In the genomic region with DNA sequence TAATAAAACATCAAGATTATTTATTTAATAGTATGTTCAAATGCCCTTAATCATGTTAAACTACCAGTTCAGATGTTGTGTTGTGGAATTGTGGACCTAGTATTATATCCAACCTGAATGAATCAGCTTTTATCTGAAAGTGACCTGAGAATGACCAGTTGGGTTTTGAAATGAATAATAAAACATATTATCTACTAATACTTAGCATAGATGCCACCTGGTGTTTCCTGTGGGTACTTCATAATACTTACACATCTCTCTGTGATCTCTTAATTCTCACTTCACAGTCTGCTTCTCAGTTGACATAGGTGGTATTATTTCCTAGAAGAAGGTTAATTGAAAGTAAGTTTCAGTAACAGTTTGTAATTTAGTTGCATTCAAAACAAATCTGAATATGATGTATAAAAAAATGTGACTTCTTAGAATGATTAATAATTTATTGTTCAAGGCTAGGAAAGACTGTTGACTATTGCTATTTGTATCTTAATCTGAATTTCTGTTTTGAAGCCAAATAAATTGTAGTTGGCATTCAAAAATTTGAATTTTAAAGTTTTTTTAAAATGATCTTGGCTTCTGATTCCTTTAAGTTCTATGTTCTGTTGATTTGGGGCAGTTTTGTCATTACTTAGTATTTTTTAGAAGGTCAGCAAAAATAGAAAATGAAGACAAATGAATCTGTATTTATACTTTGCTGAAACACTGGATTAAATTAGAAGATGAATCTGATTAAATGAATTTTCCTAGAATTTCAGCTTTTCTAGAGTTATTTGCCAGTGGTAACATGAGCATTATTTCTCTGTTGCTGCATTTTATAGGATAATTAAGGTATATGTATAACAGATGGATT, we compare ENCODE assay signal across 8 cellular contexts. TPM values are rescaled to one million over a fixed set of nuclear protein-coding genes. Genes with fewer than 3 reads are reported as not detected.
A peak's percentile ranks its signal among the peaks of the same experiment; 100 is the strongest.
DNase-seq lines count a peak whose midpoint lies in the region; ATAC-seq, FAIRE-seq and TF ChIP-seq lines count a peak whose summit lies in the region.

No MANE protein-coding gene starts in this region.

- no peaks in the 10 kb centered on the region for H3K4me1 ChIP-seq in upper lobe of right lung

- TF ChIP-seq POLR2A in GM12892 (IDR thresholded peaks at IDR 0.05; ENCODE audit: low read depth, low read length) = no peak

- H3K4me3 ChIP-seq in upper lobe of right lung = no peak overlapping the region

- no peak overlapping the region for H3K27ac ChIP-seq in C4-2B
- no peak overlapping the region for H3K27ac ChIP-seq in upper lobe of right lung

- H3K27me3 ChIP-seq in upper lobe of right lung = no peaks in the 10 kb centered on the region

- intact Hi-C loops in upper lobe of right lung (cut with DNase I) = no loop called here

- FAIRE-seq in GM12892 (lab: Jason Lieb, UNC) = peak; percentile 42

- TF ChIP-seq CTCF in C4-2B (conservative IDR thresholded peaks at IDR 0.05) (peak; percentile 76), upper lobe of right lung (IDR thresholded peaks at IDR 0.05) (peak; percentile 69)

- peak; percentile 83 for ATAC-seq in HG02642 (IDR thresholded peaks at IDR 0.05; ENCODE audit: poor library complexity, unreplicated experiment)
- ATAC-seq in left lobe of liver = peak; percentile 89
- peak; percentile 78 for ATAC-seq in upper lobe of right lung

- no peaks in the 10 kb centered on the region for H3K9me3 ChIP-seq in upper lobe of right lung

- DNase-seq in GM12892 (ENCODE audit: insufficient read length) = no peak
- peak; percentile 66 for DNase-seq in NCI-H1694 (lab: John Stamatoyannopoulos, UW)
- DNase-seq in astrocyte of the hippocampus (ENCODE audit: low read depth, low spot score) = peak; percentile 64
- DNase-seq in left lobe of liver (ENCODE audit: low spot score) = no peak
- DNase-seq in upper lobe of right lung = no peak
- DNase-seq in stimulated activated CD4-positive, alpha-beta T cell treated with anti-CD3 and anti-CD28 coated beads, Interleukin-15, amount 100 ng/mL, for 24 hours = no peak

- H3K36me3 ChIP-seq in upper lobe of right lung = peaks cover 52% of the 10 kb centered on the region

RNA-seq across cellular contexts. Expression of gene KIF2A, which starts 48.2 kb away (rescaled TPM):
- 67.4 TPM for polyA plus RNA-seq in GM12892 (2012; ENCODE audit: missing spikeins)
- total RNA-seq in left lobe of liver (5.6 TPM), upper lobe of right lung (23.4 TPM)

RNA-seq across cellular contexts. Expression of gene DIMT1, which starts 49.5 kb away (rescaled TPM):
- polyA plus RNA-seq in GM12892 (2012; ENCODE audit: missing spikeins) = 24.0 TPM
- total RNA-seq in left lobe of liver (5.9 TPM), upper lobe of right lung (20.9 TPM)

RNA-seq across cellular contexts. Expression of gene IPO11, which starts 58.3 kb away (rescaled TPM):
- polyA plus RNA-seq in GM12892 (2012; ENCODE audit: missing spikeins) = 15.9 TPM
- total RNA-seq in left lobe of liver = 11.8 TPM
- 31.2 TPM for total RNA-seq in upper lobe of right lung

Comparison
In these comparisons a context has a peak if more than half of its experiments do, and no peak if none do; other contexts are left out.
1. DNase-seq: peak in NCI-H1694 (single experiment) and astrocyte of the hippocampus (single experiment); none in GM12892 (single experiment), left lobe of liver (single experiment), upper lobe of right lung (single experiment) and stimulated activated CD4-positive, alpha-beta T cell treated with anti-CD3 and anti-CD28 coated beads, Interleukin-15, amount 100 ng/mL, for 24 hours (single experiment).
2. Peak in every context shown above with its lines, with median percentiles within 50 percentile points of each other: ATAC-seq.